Comparison of ENCODE assay signal across 8 cellular contexts in genomic region chr15:67097893-67098740, GRCh38. TPM values are rescaled to one million over a fixed set of nuclear protein-coding genes. Genes with fewer than 3 reads are reported as not detected.
DNase-seq lines count a peak whose midpoint lies in the region; ATAC-seq, FAIRE-seq and TF ChIP-seq lines count a peak whose summit lies in the region.

No MANE protein-coding gene starts in this region.

- H3K4me3 ChIP-seq in Caco-2 (ENCODE audit: low read depth, low read length) (no peak overlapping the region), SK-N-SH (ENCODE audit: low read depth in 2 of 2, low read length in 1 of 2) (no peak overlapping the region), neural progenitor cell (no peak overlapping the region)

- H3K9me3 Mint-ChIP-seq in Caco-2 (ENCODE audit: unreplicated experiment) = no peaks in the 10 kb centered on the region
- H3K9me3 Mint-ChIP-seq in dendritic cell treated with granulocyte-macrophage colony-stimulating factor and Interleukin-4, amounts not matched to agents 40 ng/mL and 50 ng/mL, for 4 days = no peaks in the 10 kb centered on the region
- H3K9me3 Mint-ChIP-seq in neural progenitor cell = no peaks in the 10 kb centered on the region

- peaks cover 98% of the 10 kb centered on the region for H3K79me2 ChIP-seq in SK-N-SH (ENCODE audit: insufficient read depth)
- peaks cover 66% of the 10 kb centered on the region for H3K79me2 ChIP-seq in neural progenitor cell (ENCODE audit: low read depth)

- FAIRE-seq in GM19239 (lab: Jason Lieb, UNC) = no peak

- TF ChIP-seq RAD21 in SK-N-SH (IDR thresholded peaks at IDR 0.05; ENCODE audit: low read length) = no peak

- H3F3A ChIP-seq in SK-N-SH (replicated peaks; ENCODE audit: insufficient read depth) (peaks cover 22% of the 10 kb centered on the region), neural progenitor cell (ENCODE audit: low read depth) (peaks cover 9% of the 10 kb centered on the region)

- H3K4me3 Mint-ChIP-seq in Caco-2 (ENCODE audit: unreplicated experiment) = no peak overlapping the region
- H3K4me3 Mint-ChIP-seq in dendritic cell treated with granulocyte-macrophage colony-stimulating factor and Interleukin-4, amounts not matched to agents 40 ng/mL and 50 ng/mL, for 4 days = peak overlapping the region; percentile 73
- H3K4me3 Mint-ChIP-seq in neural progenitor cell = no peak overlapping the region

- intact Hi-C loops in Caco-2 (cut with micrococcal nuclease; ENCODE audit: unreplicated experiment) = no loop called here
- intact Hi-C loops in dendritic cell treated with granulocyte-macrophage colony-stimulating factor and Interleukin-4, amounts not matched to agents 40 ng/mL and 50 ng/mL, for 4 days (cut with micrococcal nuclease) = loop anchor here (10.0 kb wide), 1 partner anchor 47 kb away; no protein-coding TSS in a partner anchor

- BruUV-seq in Caco-2 (replicated peaks; lab: Mats Ljungman, UMichigan) = no TSS peak

- peak overlapping the region; percentile 69 for H3K27ac Mint-ChIP-seq in Caco-2 (ENCODE audit: unreplicated experiment)
- H3K27ac Mint-ChIP-seq in dendritic cell treated with granulocyte-macrophage colony-stimulating factor and Interleukin-4, amounts not matched to agents 40 ng/mL and 50 ng/mL, for 4 days = peak overlapping the region; percentile 86
- H3K27ac Mint-ChIP-seq in neural progenitor cell = peak overlapping the region; percentile 80

- H3K27ac ChIP-seq in SK-N-SH (ENCODE audit: low read depth in 2 of 2, low read length in 1 of 2) (peak overlapping the region; percentile 57 to 62), neural progenitor cell (no peak overlapping the region)

- no peak for ATAC-seq in HG02840 (IDR thresholded peaks at IDR 0.05; ENCODE audit: low FRiP score, unreplicated experiment)
- no peak for ATAC-seq in HG02970 (IDR thresholded peaks at IDR 0.05; ENCODE audit: low FRiP score, unreplicated experiment)

- peaks cover 23% of the 10 kb centered on the region for H3K36me3 Mint-ChIP-seq in Caco-2 (ENCODE audit: insufficient read depth, unreplicated experiment)
- peaks cover 5% of the 10 kb centered on the region for H3K36me3 Mint-ChIP-seq in dendritic cell treated with granulocyte-macrophage colony-stimulating factor and Interleukin-4, amounts not matched to agents 40 ng/mL and 50 ng/mL, for 4 days (ENCODE audit: low read depth)
- peaks cover 21% of the 10 kb centered on the region for H3K36me3 Mint-ChIP-seq in neural progenitor cell

- H3K9ac ChIP-seq in SK-N-SH (no peak overlapping the region), neural progenitor cell (no peak overlapping the region)

- TF ChIP-seq EP300 in SK-N-SH (IDR thresholded peaks at IDR 0.05; ENCODE audit: borderline replicate concordance in 1 of 2, low read depth in 1 of 2, low read length in 1 of 2) = no peak

- POLR2A ChIA-PET in Caco-2 (lab: Charles Lee) = no interaction called here
- POLR2A ChIA-PET in SK-N-SH (lab: Yijun Ruan, JAX) = interaction anchor here (1.1 kb wide), 1 partner anchor 94 kb away, joined by 3 read pairs; no protein-coding TSS in a partner anchor

- TF ChIP-seq CTCF in Caco-2 (IDR thresholded peaks at IDR 0.05; ENCODE audit: insufficient read depth in 1 of 2, low read depth in 1 of 2, low read length in 1 of 2, severe bottlenecking in 1 of 2, unreplicated experiment in 1 of 2) (no peak), SK-N-SH (IDR thresholded peaks at IDR 0.05) (no peak), neural progenitor cell (IDR thresholded peaks at IDR 0.05) (no peak)

- peaks cover 16% of the 10 kb centered on the region for H4K20me1 ChIP-seq in SK-N-SH (ENCODE audit: insufficient read depth)
- peaks cover 46% of the 10 kb centered on the region for H4K20me1 ChIP-seq in neural progenitor cell (ENCODE audit: low read depth)

- WGBS in SK-N-SH (ENCODE audit: low lambda C conversion rate) = 47% methylated on average over 10 of the region's 14 CpGs

- peaks cover 6% of the 10 kb centered on the region for H3K4me1 ChIP-seq in Caco-2
- peaks cover 19 to 23% of the 10 kb centered on the region in 2 experiments; a peak in 3 of 4 replicates for H3K4me1 ChIP-seq in SK-N-SH (ENCODE audit: control insufficient read depth in 1 of 2, insufficient read depth in 2 of 2, low read depth in 1 of 2, low read length in 1 of 2)
- H3K4me1 ChIP-seq in neural progenitor cell = peaks cover 22% of the 10 kb centered on the region

- H3K4me1 Mint-ChIP-seq in Caco-2 (ENCODE audit: low read depth, unreplicated experiment) = peaks cover 20% of the 10 kb centered on the region
- peaks cover 49% of the 10 kb centered on the region for H3K4me1 Mint-ChIP-seq in dendritic cell treated with granulocyte-macrophage colony-stimulating factor and Interleukin-4, amounts not matched to agents 40 ng/mL and 50 ng/mL, for 4 days (ENCODE audit: low read depth)
- H3K4me1 Mint-ChIP-seq in neural progenitor cell = peaks cover 31% of the 10 kb centered on the region

- H3K27me3 ChIP-seq in Caco-2 (replicated peaks; ENCODE audit: control insufficient read depth, insufficient read depth, low read length) (no peaks in the 10 kb centered on the region), SK-N-SH (ENCODE audit: insufficient read depth) (no peaks in the 10 kb centered on the region), neural progenitor cell (no peaks in the 10 kb centered on the region)

- no peaks in the 10 kb centered on the region for H3K9me2 ChIP-seq in SK-N-SH

- CTCF ChIA-PET in Caco-2 (lab: Charles Lee) = interaction anchor here (0.6 to 0.8 kb wide), 2 partner anchors 47 to 103 kb away, joined by 3 to 4 read pairs; no protein-coding TSS in a partner anchor
- CTCF ChIA-PET in SK-N-SH (lab: Yijun Ruan, JAX) = no interaction called here

- DNase-seq in Caco-2 (no peak), SK-N-SH (no peak), neural progenitor cell (ENCODE audit: low spot score) (no peak), activated gamma-delta T cell (lab: John Stamatoyannopoulos, UW) (no peak), GM19239 (ENCODE audit: insufficient read length, low spot score) (no peak)

- no peak overlapping the region for H2AFZ ChIP-seq in SK-N-SH (ENCODE audit: low read depth)
- no peak overlapping the region for H2AFZ ChIP-seq in neural progenitor cell (replicated peaks)

- no peaks in the 10 kb centered on the region for H3K36me3 ChIP-seq in Caco-2 (ENCODE audit: control insufficient read depth, insufficient read depth, low read length)
- peaks cover 0 to 6% of the 10 kb centered on the region in 2 experiments for H3K36me3 ChIP-seq in SK-N-SH (replicated peaks in 1 of 2; ENCODE audit: control insufficient read depth in 1 of 2, insufficient read depth in 2 of 2, low read length in 1 of 2)
- H3K36me3 ChIP-seq in neural progenitor cell = no peaks in the 10 kb centered on the region

- H3K9me3 ChIP-seq in Caco-2 = no peaks in the 10 kb centered on the region
- no peaks in the 10 kb centered on the region for H3K9me3 ChIP-seq in SK-N-SH
- no peaks in the 10 kb centered on the region for H3K9me3 ChIP-seq in neural progenitor cell (ENCODE audit: low read depth)

- H3K27me3 Mint-ChIP-seq in Caco-2 (ENCODE audit: insufficient read depth, unreplicated experiment) (no peaks in the 10 kb centered on the region), neural progenitor cell (ENCODE audit: insufficient read depth, low read depth) (no peaks in the 10 kb centered on the region)
- H3K27me3 Mint-ChIP-seq in dendritic cell treated with granulocyte-macrophage colony-stimulating factor and Interleukin-4, amounts not matched to agents 40 ng/mL and 50 ng/mL, for 4 days = peaks cover 14% of the 10 kb centered on the region

- no peak overlapping the region for H3K4me2 ChIP-seq in SK-N-SH
- peak overlapping the region; percentile 38 for H3K4me2 ChIP-seq in neural progenitor cell

TF ChIP-seq in SK-N-SH, 30 proteins besides CTCF, POLR2A, EP300 and RAD21:
- peak; percentile 37; the same call in 1 of the 2 replicates for TF ChIP-seq PBX3 (IDR thresholded peaks at IDR 0.05)
- TF ChIP-seq GATA2 (CRISPR knock-in tag; IDR thresholded peaks at IDR 0.05) = no peak
- TF ChIP-seq FOXJ3 (CRISPR knock-in tag; IDR thresholded peaks at IDR 0.05) = no peak
- peak; percentile 29; the same call in 1 of the 2 replicates for TF ChIP-seq NFIC (IDR thresholded peaks at IDR 0.05; ENCODE audit: borderline replicate concordance)
- no peak for TF ChIP-seq IRF3 (IDR thresholded peaks at IDR 0.05; ENCODE audit: low read depth, low read length)
- TF ChIP-seq MAX (IDR thresholded peaks at IDR 0.05; ENCODE audit: low read depth) = no peak
- no peak for TF ChIP-seq SMC3 (IDR thresholded peaks at IDR 0.05; ENCODE audit: low read depth, low read length)
- TF ChIP-seq FOXM1 (IDR thresholded peaks at IDR 0.05; ENCODE audit: low read depth) = no peak
- no peak for TF ChIP-seq MXI1 (IDR thresholded peaks at IDR 0.05; ENCODE audit: low read depth, low read length)
- peak; percentile 72; the same call in 1 of the 2 replicates for TF ChIP-seq TCF12 (IDR thresholded peaks at IDR 0.05)

RNA-seq across cellular contexts. Expression of gene SMAD3, which starts 32.7 kb away (rescaled TPM):
- 51.5 and 54.8 TPM in 2 replicates for total RNA-seq in Caco-2 (2022)
- 18.0 and 19.5 TPM in 2 replicates for polyA plus RNA-seq in SK-N-SH (2012; rRNA removed)
- 12.0 and 14.6 TPM in 2 replicates for polyA plus RNA-seq in SK-N-SH (2012; cell fraction: cytosol; rRNA removed)
- polyA plus RNA-seq in SK-N-SH (2012; cell fraction: nucleus; rRNA removed) = 47.4 and 59.5 TPM in 2 replicates
- total RNA-seq in neural progenitor cell (ENCODE audit: low replicate concordance) = 12.5 and 14.3 TPM in 2 replicates
